In the genomic region with DNA sequence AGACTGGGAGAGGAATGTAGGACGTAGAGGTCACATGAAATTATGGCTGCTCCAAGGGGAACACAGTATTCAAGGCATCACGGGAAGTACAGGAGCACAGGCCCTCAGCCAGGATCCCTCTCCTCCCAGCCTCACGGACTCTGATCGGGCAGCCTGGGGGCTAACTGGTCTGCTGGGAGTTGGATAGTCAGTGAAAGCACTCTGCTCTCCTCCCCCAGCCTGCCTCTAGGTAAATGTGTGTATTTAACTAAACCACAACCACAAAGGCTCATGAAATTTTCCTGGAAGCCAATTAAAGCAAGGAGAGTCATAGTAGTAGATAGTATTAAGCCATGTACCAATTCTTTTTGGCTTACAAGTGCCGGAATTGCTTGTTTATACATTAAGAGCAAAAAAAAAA, we compare ENCODE assay signal across 11 cellular contexts.
DNase-seq lines count a peak whose midpoint lies in the region; ATAC-seq and TF ChIP-seq lines count a peak whose summit lies in the region.
"Had no signal": no experiment of that assay in that cellular context is flagged by ENCODE, and none has a peak within 500 bp of the region (broad histone marks: within the 10 kb centered on the region; RNA-seq: fewer than 3 reads in every experiment).

No MANE protein-coding gene starts in this region.

- no peak for TF ChIP-seq POLR2A in HCT116 (IDR thresholded peaks at IDR 0.05; ENCODE audit: borderline replicate concordance, extremely low read depth, insufficient read depth, insufficient read length)

- DNase-seq in HCT116 (ENCODE audit: low read depth, low spot score) (no peak), SJCRH30 (peak; percentile 88 to 90), hepatic stellate cell (ENCODE audit: low spot score) (peak; percentile 26), T1000 (lab: John Stamatoyannopoulos, UW) (no peak), amniotic stem cell (lab: John Stamatoyannopoulos, UW) (no peak)
- no peak for DNase-seq in stimulated activated CD4-positive, alpha-beta T cell treated with anti-CD3 and anti-CD28 coated beads, Interleukin-1b, Interleukin-23, amount 100 ng/mL, for 48 hours
- DNase-seq: heart right ventricle, NCI-H2081 had no signal

- intact Hi-C loops in HCT116 (cut with micrococcal nuclease): loop anchor here (5.0 to 10.0 kb wide), 3 partner anchors 162 to 290 kb away; partner anchors contain the start of gene HMGA2

- H3K4me3 ChIP-seq in ACC112 (ENCODE audit: low read depth, low read length) (no peak overlapping the region), HCT116 (replicated peaks in 1 of 2; ENCODE audit: low read depth in 1 of 2, low read length in 2 of 2) (peak overlapping the region in 1 of 2 experiments; percentile 12; a peak in 1 of 4 replicates), SJCRH30 (peak overlapping the region; percentile 40)
- H3K4me3 ChIP-seq: heart right ventricle had no signal

- peaks cover 50% of the 10 kb centered on the region for H3K4me1 ChIP-seq in ACC112 (ENCODE audit: control insufficient read depth, insufficient read depth, low read length, unreplicated experiment)
- peaks cover 78% of the 10 kb centered on the region in 2 experiments for H3K4me1 ChIP-seq in HCT116 (ENCODE audit: control insufficient read depth in 1 of 2, insufficient read depth in 2 of 2, low read length in 2 of 2)
- H3K4me1 ChIP-seq in SJCRH30: peaks cover 62% of the 10 kb centered on the region

- peaks cover 0 to 4% of the 10 kb centered on the region in 2 experiments; a peak in 1 of 4 replicates for H3K9me3 ChIP-seq in HCT116 (ENCODE audit: control insufficient read depth in 1 of 2, insufficient read depth in 1 of 2, low read depth in 1 of 2, low read length in 2 of 2)
- H3K9me3 ChIP-seq in SJCRH30 (replicated peaks): no peaks in the 10 kb centered on the region

- peak; percentile 12 for ATAC-seq in HCT116
- no peak for ATAC-seq in HG03108 (IDR thresholded peaks at IDR 0.05; ENCODE audit: unreplicated experiment)

- no peak for TF ChIP-seq RAD21 in HCT116 (IDR thresholded peaks at IDR 0.05; ENCODE audit: low read depth)

- BruUV-seq in HCT116 (replicated peaks; lab: Mats Ljungman, UMichigan): TSS peak; percentile 35

- no peak for TF ChIP-seq CTCF in HCT116 (IDR thresholded peaks at IDR 0.05 in 2 of 3, conservative IDR thresholded peaks at IDR 0.05 in 1 of 3; ENCODE audit: borderline replicate concordance in 1 of 3, insufficient read depth in 1 of 3, low read depth in 2 of 3, low read length in 2 of 3)

- POLR2A ChIA-PET in HCT116 (lab: Charles Lee): interaction anchor here (0.7 to 3.7 kb wide), 12 partner anchors 10 to 217 kb away, joined by 3 to 22 read pairs (median 6); no protein-coding TSS in a partner anchor

- H4K20me1 ChIP-seq in HCT116 (ENCODE audit: insufficient read depth): no peaks in the 10 kb centered on the region

- CTCF ChIA-PET in HCT116 (lab: Charles Lee): interaction anchor here (0.7 kb wide), 1 partner anchor 197 kb away, joined by 3 read pairs; no protein-coding TSS in a partner anchor

- H3K27me3 ChIP-seq in ACC112 (ENCODE audit: insufficient read depth, low read length) (no peaks in the 10 kb centered on the region), HCT116 (ENCODE audit: insufficient read depth, low read length) (no peaks in the 10 kb centered on the region), SJCRH30 (no peaks in the 10 kb centered on the region)
- H3K27me3 ChIP-seq: heart right ventricle had no signal

- peak overlapping the region; percentile 71 for H3K9ac ChIP-seq in HCT116 (ENCODE audit: low read length)

- peak overlapping the region; percentile 99 for H3K27ac ChIP-seq in ACC112 (ENCODE audit: low read depth, low read length)
- peak overlapping the region; percentile 99 for H3K27ac ChIP-seq in HCT116 (ENCODE audit: low read depth, low read length)
- H3K27ac ChIP-seq in SJCRH30: peak overlapping the region; percentile 64
- H3K27ac ChIP-seq: C4-2B had no signal

- RAD21 ChIA-PET in HCT116 (lab: Charles Lee; ENCODE audit: low non-redundant PET in 1 of 2, low total read pairs in 2 of 2, uncharacterized antibody in 2 of 2, unreplicated experiment in 2 of 2): interaction anchor here in 1 of 2 experiments (0.8 kb wide), 1 partner anchor 220 kb away, joined by 3 read pairs; no protein-coding TSS in a partner anchor

- H3K36me3 ChIP-seq in ACC112 (ENCODE audit: insufficient read depth, low read length) (no peaks in the 10 kb centered on the region), HCT116 (ENCODE audit: control insufficient read depth in 1 of 2, insufficient read depth in 2 of 2, low read length in 2 of 2) (peaks cover 0 to 16% of the 10 kb centered on the region in 2 experiments; a peak in 2 of 4 replicates), SJCRH30 (no peaks in the 10 kb centered on the region)
- H3K36me3 ChIP-seq: heart right ventricle had no signal

- no peaks in the 10 kb centered on the region for H3K9me2 ChIP-seq in HCT116 (ENCODE audit: insufficient read depth)

- no peaks in the 10 kb centered on the region for H3K79me2 ChIP-seq in ACC112 (ENCODE audit: control insufficient read depth, insufficient read depth, low read length, unreplicated experiment)
- H3K79me2 ChIP-seq in HCT116 (ENCODE audit: insufficient read depth, low read length): peaks cover 13% of the 10 kb centered on the region; the same call in 1 of the 2 replicates

- peak overlapping the region; percentile 59 for H3K4me2 ChIP-seq in HCT116 (ENCODE audit: low read length)

- peak overlapping the region; percentile 75 for H2AFZ ChIP-seq in ACC112 (ENCODE audit: low read length, unreplicated experiment)
- no peak overlapping the region for H2AFZ ChIP-seq in HCT116 (ENCODE audit: low read depth, low read length, poor library complexity, severe bottlenecking)

TF ChIP-seq in HCT116, 20 proteins besides CTCF, POLR2A, EP300 and RAD21:
- TF ChIP-seq ZNF274 (IDR thresholded peaks at IDR 0.05; ENCODE audit: low read depth, low read length) (no peak), SP1 (IDR thresholded peaks at IDR 0.05; ENCODE audit: low read depth) (no peak), POLR2AphosphoS5 (IDR thresholded peaks at IDR 0.05; ENCODE audit: low read depth, low read length) (peak; percentile 49; the same call in 1 of the 2 replicates), SRF (IDR thresholded peaks at IDR 0.05; ENCODE audit: low read depth) (no peak)

Comparison
In these comparisons a context has a peak if more than half of its experiments do, and no peak if none do; other contexts are left out.
1. DNase-seq: peak in SJCRH30 (2 of 2) and hepatic stellate cell (single experiment); none in HCT116 (single experiment), T1000 (single experiment), stimulated activated CD4-positive, alpha-beta T cell treated with anti-CD3 and anti-CD28 coated beads, Interleukin-1b, Interleukin-23, amount 100 ng/mL, for 48 hours (single experiment) and amniotic stem cell (single experiment).
2. Peak in every context shown above with its lines, with median percentiles within 50 percentile points of each other: H3K27ac ChIP-seq.